In genomic region chr1:50333595-50333974, GRCh38 we compare ENCODE assay signal across 1 cellular context.
TF ChIP-seq lines count a peak whose summit lies in the region.

No MANE protein-coding gene starts in this region.

TF ChIP-seq in K562, 482 proteins besides CTCF, POLR2A, EP300 and RAD21 (continued from another document and continues in another):
- TF ChIP-seq MBD1 (CRISPR knock-in tag; IDR thresholded peaks at IDR 0.05), result no peak
- no peak for TF ChIP-seq NFRKB (IDR thresholded peaks at IDR 0.05; ENCODE audit: low read depth)
- TF ChIP-seq HDAC8 (tag; IDR thresholded peaks at IDR 0.05), result no peak
- TF ChIP-seq HDAC1 (IDR thresholded peaks at IDR 0.05), result no peak
- TF ChIP-seq MLLT1 (IDR thresholded peaks at IDR 0.05), result no peak
- TF ChIP-seq ZNF24 (IDR thresholded peaks at IDR 0.05), result no peak
- no peak for TF ChIP-seq GATAD2B (IDR thresholded peaks at IDR 0.05; ENCODE audit: borderline replicate concordance)
- TF ChIP-seq ZNF224 (CRISPR knock-in tag; IDR thresholded peaks at IDR 0.05), result no peak
- TF ChIP-seq NR3C1 (CRISPR knock-in tag; IDR thresholded peaks at IDR 0.05), result no peak
- no peak for TF ChIP-seq RNF219 (CRISPR knock-in tag; IDR thresholded peaks at IDR 0.05)
- no peak for TF ChIP-seq ZNF740 (CRISPR knock-in tag; IDR thresholded peaks at IDR 0.05)
- TF ChIP-seq ZNF740 (tag; IDR thresholded peaks at IDR 0.05), result no peak
- TF ChIP-seq ZNF696 (CRISPR knock-in tag; conservative IDR thresholded peaks at IDR 0.05), result no peak
- TF ChIP-seq MXD1 (CRISPR knock-in tag; IDR thresholded peaks at IDR 0.05; ENCODE audit: borderline replicate concordance, poor library complexity, severe bottlenecking), result no peak
- TF ChIP-seq ZNF551 (CRISPR knock-in tag; IDR thresholded peaks at IDR 0.05), result no peak
- TF ChIP-seq ZNF398 (CRISPR knock-in tag; IDR thresholded peaks at IDR 0.05), result no peak
- TF ChIP-seq HNRNPH1 (optimal IDR thresholded peaks at IDR 0.05; ENCODE audit: low read depth, low read length), result no peak
- no peak for TF ChIP-seq ZNF280B (CRISPR knock-in tag; IDR thresholded peaks at IDR 0.05)
- peak; percentile 82 for TF ChIP-seq BHLHE40 (IDR thresholded peaks at IDR 0.05; ENCODE audit: low read length)
- no peak for TF ChIP-seq ARID1B (IDR thresholded peaks at IDR 0.05)
- no peak for TF ChIP-seq HINFP (tag; conservative IDR thresholded peaks at IDR 0.05; ENCODE audit: low read depth)
- TF ChIP-seq BDP1 (IDR thresholded peaks at IDR 0.05; ENCODE audit: insufficient read depth, insufficient read length), result no peak
- no peak for TF ChIP-seq ARID2 (IDR thresholded peaks at IDR 0.05)
- no peak for TF ChIP-seq GTF2A2 (tag; IDR thresholded peaks at IDR 0.05)
- TF ChIP-seq TEAD2 (tag; IDR thresholded peaks at IDR 0.05), result no peak
- no peak for TF ChIP-seq NCOR1 (IDR thresholded peaks at IDR 0.05)
- TF ChIP-seq WHSC1 (IDR thresholded peaks at IDR 0.05; ENCODE audit: low read length), result no peak
- TF ChIP-seq CREB5 (CRISPR knock-in tag; IDR thresholded peaks at IDR 0.05), result no peak
- no peak for TF ChIP-seq TAF7 (tag; IDR thresholded peaks at IDR 0.05)
- TF ChIP-seq POLR3A (IDR thresholded peaks at IDR 0.05; ENCODE audit: borderline replicate concordance, extremely low read depth, insufficient read depth, insufficient read length), result no peak
- 0 out of 2 replicates have a peak, but pooled peaks have one; percentile 35 for TF ChIP-seq GMEB1 (CRISPR knock-in tag; IDR thresholded peaks at IDR 0.05)
- TF ChIP-seq LCOR (CRISPR knock-in tag; IDR thresholded peaks at IDR 0.05), result no peak
- no peak for TF ChIP-seq ZNF354B (CRISPR knock-in tag; IDR thresholded peaks at IDR 0.05)
- TF ChIP-seq EHMT2 (IDR thresholded peaks at IDR 0.05), result no peak
- TF ChIP-seq MBD2 (IDR thresholded peaks at IDR 0.05; ENCODE audit: borderline replicate concordance, low read depth), result no peak
- TF ChIP-seq ZFX (CRISPR knock-in tag; IDR thresholded peaks at IDR 0.05), result no peak
- peak; percentile 81 for TF ChIP-seq L3MBTL2 (IDR thresholded peaks at IDR 0.05)
- TF ChIP-seq FOXM1 (IDR thresholded peaks at IDR 0.05; ENCODE audit: low read depth), result no peak
- TF ChIP-seq FOXM1 (CRISPR knock-in tag; IDR thresholded peaks at IDR 0.05; ENCODE audit: low read depth), result no peak
- TF ChIP-seq ZNF644 (tag; IDR thresholded peaks at IDR 0.05; ENCODE audit: low read depth), result no peak
- TF ChIP-seq ZKSCAN3 (CRISPR knock-in tag; IDR thresholded peaks at IDR 0.05), result no peak
